31 cellular contexts compared by ENCODE assay signal in the genomic region with DNA sequence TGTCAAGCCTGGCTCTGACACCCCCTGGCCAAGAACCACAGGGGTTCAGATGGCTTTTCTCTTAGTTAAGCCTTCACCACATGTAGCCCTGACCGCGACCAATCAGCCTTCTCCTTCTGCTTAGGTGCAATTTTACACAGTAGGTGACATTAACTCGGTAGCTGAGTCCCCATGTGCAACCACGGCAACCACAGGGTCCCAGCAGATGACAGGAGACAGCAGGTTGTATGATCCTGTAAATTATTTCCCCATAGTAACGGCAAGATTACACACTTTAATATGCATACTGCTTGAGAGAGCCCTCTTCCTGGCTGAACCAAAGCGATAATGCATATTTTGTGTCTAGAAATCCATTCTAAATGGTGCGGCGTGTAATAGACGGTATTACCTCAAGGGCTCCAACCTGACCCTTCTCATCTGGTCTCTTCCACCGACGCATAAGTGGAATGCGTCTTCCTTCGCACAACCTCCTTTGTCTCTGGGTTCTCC.
"Had no signal": no experiment of that assay in that cellular context is flagged by ENCODE, and none has a peak within 500 bp of the region (broad histone marks: within the 10 kb centered on the region; RNA-seq: fewer than 3 reads in every experiment).

No MANE protein-coding gene starts in this region.

- ATAC-seq: activated CD8-positive, alpha-beta T cell treated with anti-CD3 and anti-CD28 coated beads for 36 hours; activated T-cell treated with anti-CD3 and anti-CD28 coated beads, Interleukin-2, amount 50 U/mL, for 72 hours; activated T-helper 17 cell treated with anti-CD3 and anti-CD28 coated beads, Interleukin-2, amount 50 U/mL, for 72 hours; PC-3 had no signal

- H3K36me3 ChIP-seq: brain microvascular endothelial cell, Peyer's patch, SJSA1 had no signal

- DNase-seq: activated CD4-positive, alpha-beta T cell treated with anti-CD3 and anti-CD28 coated beads, Interleukin-2, amount 10 ng/mL, durations not matched to agents 24 days and 14 days; activated CD4-positive, alpha-beta T cell treated with anti-CD3 and anti-CD28 coated beads, Interleukin-2, amount 50 U/mL, for 4 hours; activated CD8-positive, alpha-beta T cell treated with anti-CD3 and anti-CD28 coated beads for 36 hours; activated effector memory CD4-positive, alpha-beta T cell treated with anti-CD3 and anti-CD28 coated beads, Interleukin-2, amount 50 U/mL, for 16 hours; activated naive CD4-positive, alpha-beta T cell; activated naive CD4-positive, alpha-beta T cell treated with anti-CD3 and anti-CD28 coated beads, Interleukin-2, amount 50 U/mL, for 16 hours; activated naive CD8-positive, alpha-beta T cell treated with anti-CD3 and anti-CD28 coated beads for 36 hours; activated T-cell treated with anti-CD3 and anti-CD28 coated beads, Interleukin-2, amount 50 U/mL, for 1 hour; activated T-cell treated with anti-CD3 and anti-CD28 coated beads, Interleukin-2, amount 50 U/mL, for 72 hours; amniotic stem cell; aorta; brain microvascular endothelial cell; central memory CD4-positive, alpha-beta T cell; MM.1S; MV-4-11; NCI-H1092; NCI-H1436 treated with DMSO at 0.1 percent for 48 hours; NCI-H1694 treated with DMSO at 0.1 percent for 48 hours; NCI-H2029; NCI-H446; NCI-H510A treated with DMSO at 0.1 percent for 48 hours; NCI-H526 treated with DMSO at 0.1 percent for 48 hours; NK-92 treated with Interleukin-12 subunit alpha and Interleukin-12 subunit beta, amount 100 ng/mL, for 24 hours; PC-3; Peyer's patch; RPMI8226; SHP77 treated with DMSO at 0.1 percent for 48 hours; SK-N-SH had no signal

- H3K27ac ChIP-seq: brain microvascular endothelial cell, KMS-11, Peyer's patch, SJSA1 had no signal

- H3K4me2 ChIP-seq: KMS-11, SK-N-SH had no signal

- H3K4me3 ChIP-seq: Peyer's patch, SJSA1 had no signal

- H3K9ac ChIP-seq: KMS-11, SK-N-SH had no signal

- H3K27me3 ChIP-seq: brain microvascular endothelial cell, Peyer's patch, SJSA1 had no signal

- H3K4me1 ChIP-seq: Peyer's patch, SJSA1 had no signal
